Comparison of ENCODE assay signal across 1 cellular context in the genomic region with DNA sequence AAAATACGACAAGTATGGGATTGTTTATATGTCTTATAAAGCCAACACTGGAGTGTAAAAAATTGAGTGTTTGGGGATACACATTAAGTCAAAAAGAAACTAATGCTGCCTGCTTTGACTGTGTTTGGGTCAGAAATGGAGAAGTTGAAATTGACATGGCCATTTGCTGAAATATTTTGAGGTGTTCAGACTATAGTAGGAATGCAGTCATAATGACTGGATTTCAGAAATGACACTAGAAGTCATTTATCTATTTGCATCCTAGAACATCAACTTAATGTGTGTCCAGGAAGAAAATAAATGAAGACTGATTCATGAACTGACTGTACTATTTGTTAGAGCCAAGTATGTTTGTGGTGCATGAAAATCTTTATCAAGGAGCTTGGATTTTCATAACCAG.
TF ChIP-seq lines count a peak whose summit lies in the region.

No MANE protein-coding gene starts in this region.

TF ChIP-seq in IMR-90, 13 proteins besides CTCF, POLR2A, EP300 and RAD21:
- TF ChIP-seq MAZ (IDR thresholded peaks at IDR 0.05; ENCODE audit: borderline replicate concordance, low read depth, low read length) (no peak), CEBPB (IDR thresholded peaks at IDR 0.05; ENCODE audit: low read depth, low read length) (no peak), SMC3 (IDR thresholded peaks at IDR 0.05; ENCODE audit: low read depth, low read length) (no peak), BHLHE40 (IDR thresholded peaks at IDR 0.05; ENCODE audit: low read depth, low read length) (no peak), NFE2L2 (IDR thresholded peaks at IDR 0.05; ENCODE audit: low read depth, low read length) (no peak), CHD1 (IDR thresholded peaks at IDR 0.05; ENCODE audit: low read depth, low read length) (no peak), MXI1 (IDR thresholded peaks at IDR 0.05; ENCODE audit: borderline replicate concordance, low read depth, low read length) (no peak), FOS (IDR thresholded peaks at IDR 0.05; ENCODE audit: low read depth, low read length) (no peak), MAFK (IDR thresholded peaks at IDR 0.05; ENCODE audit: low read depth, low read length) (no peak), RCOR1 (IDR thresholded peaks at IDR 0.05; ENCODE audit: insufficient replicate concordance, low read length) (no peak), RFX5 (IDR thresholded peaks at IDR 0.05; ENCODE audit: low read depth, low read length) (no peak)
- TF ChIP-seq, protein P1, sequence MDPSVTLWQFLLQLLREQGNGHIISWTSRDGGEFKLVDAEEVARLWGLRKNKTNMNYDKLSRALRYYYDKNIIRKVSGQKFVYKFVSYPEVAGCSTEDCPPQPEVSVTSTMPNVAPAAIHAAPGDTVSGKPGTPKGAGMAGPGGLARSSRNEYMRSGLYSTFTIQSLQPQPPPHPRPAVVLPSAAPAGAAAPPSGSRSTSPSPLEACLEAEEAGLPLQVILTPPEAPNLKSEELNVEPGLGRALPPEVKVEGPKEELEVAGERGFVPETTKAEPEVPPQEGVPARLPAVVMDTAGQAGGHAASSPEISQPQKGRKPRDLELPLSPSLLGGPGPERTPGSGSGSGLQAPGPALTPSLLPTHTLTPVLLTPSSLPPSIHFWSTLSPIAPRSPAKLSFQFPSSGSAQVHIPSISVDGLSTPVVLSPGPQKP (IDR thresholded peaks at IDR 0.05; ENCODE audit: borderline replicate concordance, low read depth, low read length) = no peak
- TF ChIP-seq, protein P2, sequence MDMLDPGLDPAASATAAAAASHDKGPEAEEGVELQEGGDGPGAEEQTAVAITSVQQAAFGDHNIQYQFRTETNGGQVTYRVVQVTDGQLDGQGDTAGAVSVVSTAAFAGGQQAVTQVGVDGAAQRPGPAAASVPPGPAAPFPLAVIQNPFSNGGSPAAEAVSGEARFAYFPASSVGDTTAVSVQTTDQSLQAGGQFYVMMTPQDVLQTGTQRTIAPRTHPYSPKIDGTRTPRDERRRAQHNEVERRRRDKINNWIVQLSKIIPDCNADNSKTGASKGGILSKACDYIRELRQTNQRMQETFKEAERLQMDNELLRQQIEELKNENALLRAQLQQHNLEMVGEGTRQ (IDR thresholded peaks at IDR 0.05; ENCODE audit: low read depth, low read length) = no peak
